ENCODE assay signal across 13 cellular contexts in the genomic region with DNA sequence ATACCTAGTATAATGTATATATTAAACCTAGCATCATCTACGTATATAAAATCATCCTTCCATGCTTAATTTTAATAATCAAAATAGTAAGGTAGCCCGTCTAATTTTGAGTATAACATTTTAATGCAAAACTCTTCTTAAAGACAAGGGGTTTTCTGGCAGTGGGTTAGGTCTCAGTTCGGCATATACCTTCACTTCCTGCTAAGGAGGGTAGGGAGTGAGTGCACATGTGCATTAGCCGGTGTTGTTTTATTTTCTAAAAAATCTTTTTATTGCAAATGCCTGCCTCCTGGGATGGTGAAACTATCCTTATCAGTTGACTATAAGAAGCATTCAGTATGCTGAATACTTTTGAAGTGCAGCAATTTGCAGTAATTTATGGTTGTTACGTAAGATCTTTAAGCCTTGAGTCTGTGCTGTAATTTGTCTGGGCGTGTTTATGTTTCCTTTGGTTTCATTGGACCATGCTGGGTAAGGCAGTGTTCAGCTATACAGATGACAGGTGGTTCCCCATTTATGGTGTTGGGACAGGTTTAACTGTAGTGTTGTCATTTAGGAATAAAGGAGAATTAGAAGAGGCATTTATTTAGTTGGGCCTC. TPM values are rescaled to one million over a fixed set of nuclear protein-coding genes. Genes with fewer than 3 reads are reported as not detected.
DNase-seq lines count a peak whose midpoint lies in the region; ATAC-seq and TF ChIP-seq lines count a peak whose summit lies in the region.
"Had no signal": no experiment of that assay in that cellular context is flagged by ENCODE, and none has a peak within 500 bp of the region (broad histone marks: within the 10 kb centered on the region; RNA-seq: fewer than 3 reads in every experiment).

No MANE protein-coding gene starts in this region.

- peak; percentile 56 for ATAC-seq in upper lobe of right lung
- no peak for ATAC-seq in GM21825 (IDR thresholded peaks at IDR 0.05; ENCODE audit: unreplicated experiment)
- ATAC-seq: activated CD8-positive, alpha-beta T cell treated with anti-CD3 and anti-CD28 coated beads for 36 hours; heart left ventricle had no signal

- no peak overlapping the region for H3K4me3 ChIP-seq in breast epithelium
- no peak overlapping the region for H3K4me3 ChIP-seq in epithelial cell of esophagus (ENCODE audit: low read length)
- peak overlapping the region; percentile 4 for H3K4me3 ChIP-seq in upper lobe of right lung
- H3K4me3 ChIP-seq: heart left ventricle had no signal

- H3K4me1 ChIP-seq in breast epithelium (no peaks in the 10 kb centered on the region), upper lobe of right lung (no peaks in the 10 kb centered on the region)

- no peak overlapping the region for H3K27ac Mint-ChIP-seq in MCF 10A (ENCODE audit: low read depth, unreplicated experiment)
- H3K27ac Mint-ChIP-seq: activated CD8-positive, alpha-beta T cell treated with anti-CD3 and anti-CD28 coated beads for 36 hours; activated naive CD8-positive, alpha-beta T cell had no signal

- H3K27me3 ChIP-seq in breast epithelium, result no peaks in the 10 kb centered on the region
- H3K27me3 ChIP-seq in upper lobe of right lung, result no peaks in the 10 kb centered on the region
- H3K27me3 ChIP-seq: heart left ventricle had no signal

- H3K36me3 Mint-ChIP-seq in MCF 10A (ENCODE audit: insufficient read depth, unreplicated experiment), result no peaks in the 10 kb centered on the region
- H3K36me3 Mint-ChIP-seq: activated naive CD8-positive, alpha-beta T cell had no signal

- no peak for TF ChIP-seq POLR2A in breast epithelium (IDR thresholded peaks at IDR 0.05)

- TF ChIP-seq CTCF in MCF 10A (IDR thresholded peaks at IDR 0.05; ENCODE audit: unreplicated experiment), result no peak
- no peak for TF ChIP-seq CTCF in breast epithelium (IDR thresholded peaks at IDR 0.05)
- TF ChIP-seq CTCF in epithelial cell of esophagus (IDR thresholded peaks at IDR 0.05; ENCODE audit: insufficient read depth, low read depth, low read length, missing control alignments), result no peak
- no peak for TF ChIP-seq CTCF in upper lobe of right lung (IDR thresholded peaks at IDR 0.05)

- H3K9me3 ChIP-seq in breast epithelium (no peaks in the 10 kb centered on the region), upper lobe of right lung (no peaks in the 10 kb centered on the region)
- H3K9me3 ChIP-seq: heart left ventricle had no signal

- H3K36me3 ChIP-seq in breast epithelium, result no peaks in the 10 kb centered on the region
- no peaks in the 10 kb centered on the region for H3K36me3 ChIP-seq in upper lobe of right lung

- H3K4me3 Mint-ChIP-seq in MCF 10A (ENCODE audit: unreplicated experiment), result no peak overlapping the region
- H3K4me3 Mint-ChIP-seq: activated CD8-positive, alpha-beta T cell treated with anti-CD3 and anti-CD28 coated beads for 36 hours; activated naive CD8-positive, alpha-beta T cell had no signal

- DNase-seq in MCF 10A (ENCODE audit: unreplicated experiment) (peak; percentile 47), breast epithelium (ENCODE audit: low spot score in 2 of 2) (no peak), NCI-H2227 treated with DMSO at 0.1 percent for 48 hours (lab: John Stamatoyannopoulos, UW) (peak; percentile 39), epithelial cell of esophagus (ENCODE audit: low read depth) (peak; percentile 70), upper lobe of right lung (no peak), DMS114 treated with DMSO at 0.1 percent for 48 hours (lab: John Stamatoyannopoulos, UW; ENCODE audit: unreplicated experiment) (no peak)
- no peak for DNase-seq in activated naive CD4-positive, alpha-beta T cell treated with anti-CD3 and anti-CD28 coated beads, Interleukin-2, amount 50 U/mL, for 16 hours
- DNase-seq: activated CD8-positive, alpha-beta T cell treated with anti-CD3 and anti-CD28 coated beads for 36 hours; dermis blood vessel endothelial cell; heart left ventricle; NCI-H1048 had no signal

- H3K27me3 Mint-ChIP-seq in MCF 10A (ENCODE audit: insufficient read depth, unreplicated experiment), result no peaks in the 10 kb centered on the region

- intact Hi-C loops in MCF 10A (cut with micrococcal nuclease) (no loop called here), breast epithelium (cut with DNase I; ENCODE audit: low total_unique reads) (no loop called here), upper lobe of right lung (cut with DNase I) (no loop called here)

- no peaks in the 10 kb centered on the region for H3K9me3 Mint-ChIP-seq in MCF 10A (ENCODE audit: unreplicated experiment)
- H3K9me3 Mint-ChIP-seq: activated CD8-positive, alpha-beta T cell treated with anti-CD3 and anti-CD28 coated beads for 36 hours had no signal

- POLR2A ChIA-PET in MCF 10A (lab: Yijun Ruan, JAX), result interaction anchor here (0.9 to 1.3 kb wide), 2 partner anchors 9 to 11 kb away, joined by 3 to 4 read pairs; a partner anchor contains a TSS

- CTCF ChIA-PET in MCF 10A (lab: Yijun Ruan, JAX), result interaction anchor here (2.9 kb wide), 1 partner anchor 120 kb away, joined by 8 read pairs; no protein-coding TSS in a partner anchor

- H3K27ac ChIP-seq in breast epithelium (no peak overlapping the region), upper lobe of right lung (no peak overlapping the region)

- no TSS peak for BruUV-seq in MCF 10A (replicated peaks; lab: Mats Ljungman, UMichigan)

- peaks cover 20% of the 10 kb centered on the region for H3K4me1 Mint-ChIP-seq in MCF 10A (ENCODE audit: insufficient read depth, unreplicated experiment)

RNA-seq across cellular contexts. Expression of a gene that starts 11.7 kb away (rescaled TPM):
- 0.29 and 0.63 TPM in 2 replicates for total RNA-seq in MCF 10A (2022)
- total RNA-seq in breast epithelium, result 10 to 100 TPM; 16.7 to 20.2 (median 19.8) TPM
- 58.8 TPM for total RNA-seq in upper lobe of right lung
- total RNA-seq: activated CD8-positive, alpha-beta T cell treated with anti-CD3 and anti-CD28 coated beads for 36 hours had no signal

Comparison
In these comparisons a context has a peak if more than half of its experiments do, and no peak if none do; other contexts are left out.
1. DNase-seq: peak in MCF 10A (single experiment), NCI-H2227 treated with DMSO at 0.1 percent for 48 hours (single experiment) and epithelial cell of esophagus (single experiment); none in breast epithelium (0 of 2), upper lobe of right lung (single experiment), DMS114 treated with DMSO at 0.1 percent for 48 hours (single experiment) and activated naive CD4-positive, alpha-beta T cell treated with anti-CD3 and anti-CD28 coated beads, Interleukin-2, amount 50 U/mL, for 16 hours (single experiment).
2. RNA of a gene that starts 11.7 kb away (total RNA-seq): 58.8 TPM in upper lobe of right lung (single experiment) and 16.7 to 20.2 TPM in breast epithelium; 0.29 to 0.63 TPM in MCF 10A; every median in the first group is over 10 times any median in the second.